In the genomic region with DNA sequence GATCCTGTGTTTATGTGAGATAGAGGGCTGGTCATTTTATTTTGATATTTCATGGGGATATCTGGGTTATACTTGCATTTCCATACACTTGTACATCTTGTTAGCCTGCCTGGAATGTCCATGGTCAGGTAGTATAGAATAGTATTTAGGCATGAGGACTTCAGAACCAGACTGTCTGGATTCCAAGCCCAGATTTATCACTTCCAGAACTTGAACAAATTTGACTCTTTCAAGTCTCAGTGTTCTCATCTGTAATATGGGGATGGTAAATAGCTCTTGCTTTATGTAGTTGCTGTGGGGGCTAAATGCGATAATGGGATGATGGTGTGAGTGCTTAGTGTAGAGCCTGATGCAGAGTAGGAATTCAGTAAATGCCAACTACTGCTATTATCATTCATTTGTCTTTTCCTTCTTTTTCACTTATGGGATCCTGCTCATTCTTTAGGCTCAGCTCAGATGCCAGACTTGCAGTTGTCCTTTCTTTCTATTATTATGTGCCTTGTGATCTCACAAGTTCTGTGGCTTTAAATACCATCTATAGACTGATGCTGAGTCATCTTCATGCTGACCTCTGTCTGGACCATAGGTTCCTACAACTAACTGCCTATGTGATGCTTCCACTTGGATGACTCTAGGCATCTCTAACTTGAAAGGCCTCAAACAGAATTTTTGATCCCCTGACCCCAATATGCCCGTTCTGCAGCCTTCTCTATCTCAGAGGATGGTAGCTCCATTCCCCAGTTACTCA, we compare ENCODE assay signal across 1 cellular context.
TF ChIP-seq lines count a peak whose summit lies in the region.

No MANE protein-coding gene starts in this region.

TF ChIP-seq in IMR-90, 13 proteins besides CTCF, POLR2A, EP300 and RAD21:
- TF ChIP-seq FOS (IDR thresholded peaks at IDR 0.05; ENCODE audit: low read depth, low read length) (no peak), NFE2L2 (IDR thresholded peaks at IDR 0.05; ENCODE audit: low read depth, low read length) (peak; percentile 75), MAFK (IDR thresholded peaks at IDR 0.05; ENCODE audit: low read depth, low read length) (0 out of 2 replicates have a peak, but pooled peaks have one; percentile 7)
